ENCODE assay signal across 12 cellular contexts in the genomic region with DNA sequence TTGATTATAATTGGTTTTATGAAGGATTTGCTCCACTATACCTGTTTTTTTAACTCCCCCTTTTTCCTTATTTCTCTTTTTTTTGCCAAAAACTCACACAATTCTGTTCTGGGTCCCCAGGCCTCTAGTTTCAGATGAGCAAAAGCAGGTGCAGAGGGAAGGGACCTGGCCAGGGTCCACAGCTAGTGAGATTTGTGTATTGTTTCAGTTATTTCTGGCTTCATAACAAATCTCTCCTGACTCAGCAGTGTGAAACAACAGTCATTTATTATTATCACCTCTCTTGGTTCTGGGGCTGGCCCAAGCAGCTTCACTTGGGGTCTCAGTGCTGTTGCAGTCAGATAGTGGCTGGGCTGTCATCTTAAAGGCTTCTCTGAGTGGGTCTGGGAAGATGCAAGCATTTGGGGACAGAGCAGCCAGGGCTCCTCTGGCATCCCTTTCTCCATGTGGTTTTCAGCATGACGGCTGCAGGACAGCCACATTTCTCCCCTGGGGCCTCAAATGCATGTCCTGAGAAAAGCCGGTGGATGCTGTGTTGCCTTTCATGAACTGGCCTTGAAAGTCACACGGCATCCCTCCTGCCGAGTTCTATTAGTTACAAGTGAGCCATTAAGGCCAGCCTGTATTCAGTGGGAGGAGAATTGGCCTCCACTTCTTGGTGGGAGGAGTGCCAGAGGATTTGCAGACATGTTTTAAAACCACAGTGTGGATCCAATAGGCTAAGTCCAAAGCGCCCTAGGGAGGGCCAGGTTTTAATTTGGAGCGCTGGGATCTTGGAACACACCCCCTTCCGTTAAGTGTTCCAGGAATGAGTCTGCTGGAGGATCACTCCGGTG.
DNase-seq lines count a peak whose midpoint lies in the region.
"Had no signal": no experiment of that assay in that cellular context is flagged by ENCODE, and none has a peak within 500 bp of the region (broad histone marks: within the 10 kb centered on the region; RNA-seq: fewer than 3 reads in every experiment).

No MANE protein-coding gene starts in this region.

- no peak overlapping the region for H3K4me3 Mint-ChIP-seq in activated CD4-positive, alpha-beta memory T cell treated with anti-CD3 and anti-CD28 coated beads, Interleukin-2, amount 10 ng/mL, durations not matched to agents 7 days and 5 days

- no peaks in the 10 kb centered on the region for H3K36me3 Mint-ChIP-seq in activated CD4-positive, alpha-beta memory T cell treated with anti-CD3 and anti-CD28 coated beads, Interleukin-2, amount 10 ng/mL, durations not matched to agents 7 days and 5 days (ENCODE audit: low read depth)

- DNase-seq in ELF-1 (ENCODE audit: low read depth, low spot score) (peak; percentile 72), RPMI8226 (peak; percentile 89), fibroblast of the conjunctiva (ENCODE audit: low read depth) (peak; percentile 62), posterior cingulate gyrus (peak in 6 of 10 donors; percentile 25 to 84 (median 36)), NCI-H2171 treated with DMSO at 0.1 percent for 48 hours (lab: John Stamatoyannopoulos, UW) (no peak), HPDE6-E6E7 (ENCODE audit: extremely low spot score) (no peak), activated gamma-delta T cell (lab: John Stamatoyannopoulos, UW) (no peak)
- no peak for DNase-seq in activated CD4-positive, alpha-beta memory T cell treated with anti-CD3 and anti-CD28 coated beads, Interleukin-2, amount 10 ng/mL, durations not matched to agents 7 days and 5 days
- DNase-seq: activated CD4-positive, alpha-beta T cell treated with anti-CD3 and anti-CD28 coated beads for 48 hours; effector CD4-positive, alpha-beta T cell; NCI-H1694 treated with DMSO at 0.1 percent for 48 hours; spleen had no signal

- CTCF ChIA-PET in activated CD4-positive, alpha-beta memory T cell treated with anti-CD3 and anti-CD28 coated beads, Interleukin-2, amount 10 ng/mL, durations not matched to agents 7 days and 5 days (lab: Charles Lee), result no interaction called here

- peaks cover 4% of the 10 kb centered on the region for H3K4me1 Mint-ChIP-seq in activated CD4-positive, alpha-beta memory T cell treated with anti-CD3 and anti-CD28 coated beads, Interleukin-2, amount 10 ng/mL, durations not matched to agents 7 days and 5 days

- H3K27ac Mint-ChIP-seq in activated CD4-positive, alpha-beta memory T cell treated with anti-CD3 and anti-CD28 coated beads, Interleukin-2, amount 10 ng/mL, durations not matched to agents 7 days and 5 days, result no peak overlapping the region

- POLR2A ChIA-PET in activated CD4-positive, alpha-beta memory T cell treated with anti-CD3 and anti-CD28 coated beads, Interleukin-2, amount 10 ng/mL, durations not matched to agents 7 days and 5 days (lab: Charles Lee), result no interaction called here

- intact Hi-C loops in posterior cingulate gyrus (cut with DNase I), result no loop called here

- H3K9me3 Mint-ChIP-seq in activated CD4-positive, alpha-beta memory T cell treated with anti-CD3 and anti-CD28 coated beads, Interleukin-2, amount 10 ng/mL, durations not matched to agents 7 days and 5 days, result no peaks in the 10 kb centered on the region

- no peaks in the 10 kb centered on the region for H3K27me3 Mint-ChIP-seq in activated CD4-positive, alpha-beta memory T cell treated with anti-CD3 and anti-CD28 coated beads, Interleukin-2, amount 10 ng/mL, durations not matched to agents 7 days and 5 days

Comparison
In these comparisons a context has a peak if more than half of its experiments do, and no peak if none do; other contexts are left out.
1. DNase-seq: peak in ELF-1 (single experiment), RPMI8226 (single experiment), fibroblast of the conjunctiva (single experiment) and posterior cingulate gyrus (6 of 10); none in NCI-H2171 treated with DMSO at 0.1 percent for 48 hours (single experiment), activated CD4-positive, alpha-beta memory T cell treated with anti-CD3 and anti-CD28 coated beads, Interleukin-2, amount 10 ng/mL, durations not matched to agents 7 days and 5 days (single experiment), HPDE6-E6E7 (single experiment) and activated gamma-delta T cell (single experiment).